ENCODE assay signal across 1 cellular context in genomic region chr6:106639812-106640211, GRCh38.
TF ChIP-seq lines count a peak whose summit lies in the region.

No MANE protein-coding gene starts in this region.

TF ChIP-seq in WTC11, 78 proteins besides CTCF, POLR2A, EP300 and RAD21 (continued from another document):
- TF ChIP-seq ATF6 (CRISPR knock-in tag; IDR thresholded peaks at IDR 0.05), result no peak
- TF ChIP-seq MAX (CRISPR knock-in tag; IDR thresholded peaks at IDR 0.05), result no peak
- TF ChIP-seq ATF1 (CRISPR knock-in tag; IDR thresholded peaks at IDR 0.05), result no peak
- no peak for TF ChIP-seq ZNF317 (CRISPR knock-in tag; IDR thresholded peaks at IDR 0.05; ENCODE audit: borderline replicate concordance, low read depth)
- TF ChIP-seq ZNF121 (CRISPR knock-in tag; IDR thresholded peaks at IDR 0.05), result no peak
